10 cellular contexts compared by ENCODE assay signal in the genomic region with DNA sequence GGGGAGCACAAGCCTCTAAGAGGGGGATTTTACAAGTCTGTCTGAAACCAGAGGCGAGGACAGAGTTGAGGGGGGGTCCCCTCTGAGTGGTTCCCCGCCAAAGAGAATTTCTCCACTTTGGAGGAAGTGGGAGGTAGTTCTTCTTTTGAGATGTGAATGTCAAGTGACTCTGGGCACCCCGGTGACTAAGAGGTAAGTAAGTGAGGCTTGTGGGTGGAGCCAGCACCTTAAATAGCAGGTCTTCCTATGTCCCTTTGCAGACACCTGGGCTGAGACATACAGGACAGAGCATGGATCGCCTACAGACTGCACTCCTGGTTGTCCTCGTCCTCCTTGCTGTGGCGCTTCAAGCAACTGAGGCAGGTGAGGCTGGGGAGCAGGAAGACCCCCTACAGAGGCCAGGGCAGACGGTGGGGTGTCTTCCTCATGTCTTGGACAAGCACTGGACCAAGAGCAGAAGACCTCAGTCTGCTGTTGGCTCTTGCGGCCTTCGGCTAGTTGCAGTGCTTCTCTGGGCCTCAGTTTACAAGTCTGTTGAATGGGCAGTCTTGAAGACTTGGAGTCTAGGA. TPM values are rescaled to one million over a fixed set of nuclear protein-coding genes. Genes with fewer than 3 reads are reported as not detected.
A peak's percentile ranks its signal among the peaks of the same experiment; 100 is the strongest.
DNase-seq lines count a peak whose midpoint lies in the region; ATAC-seq and TF ChIP-seq lines count a peak whose summit lies in the region.
"Had no signal": no experiment of that assay in that cellular context is flagged by ENCODE, and none has a peak within 500 bp of the region (broad histone marks: within the 10 kb centered on the region; RNA-seq: fewer than 3 reads in every experiment).

A gene with protein sequence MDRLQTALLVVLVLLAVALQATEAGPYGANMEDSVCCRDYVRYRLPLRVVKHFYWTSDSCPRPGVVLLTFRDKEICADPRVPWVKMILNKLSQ (plus strand): TSS at position 257 of the 569 bp plus-strand sequence. CDS start 34 bp downstream, at position 291.

- peak; percentile 57 for DNase-seq in NOMO-1 treated with DMSO at 0.1 percent for 48 hours (lab: John Stamatoyannopoulos, UW; ENCODE audit: unreplicated experiment)
- DNase-seq in NOMO-1 treated with dmso at 0.1 percent for 144 hours (lab: John Stamatoyannopoulos, UW; ENCODE audit: unreplicated experiment): no peak
- peak; percentile 72 for DNase-seq in NB4 (ENCODE audit: low read depth)
- no peak for DNase-seq in naive B cell
- no peak for DNase-seq in effector memory CD8-positive, alpha-beta T cell
- no peak for DNase-seq in RKO (ENCODE audit: low spot score)
- no peak for DNase-seq in mucosa of gallbladder (ENCODE audit: low spot score)

- peaks cover 14 to 39% (median 21%) of the 10 kb centered on the region in 3 donors for H3K27me3 Mint-ChIP-seq in naive B cell
- H3K27me3 Mint-ChIP-seq in effector memory CD8-positive, alpha-beta T cell: peaks cover 6 to 14% of the 10 kb centered on the region in 2 donors

- ATAC-seq in GM21515 (IDR thresholded peaks at IDR 0.05; ENCODE audit: unreplicated experiment) (peak; percentile 51), naive B cell (ENCODE audit: low read depth in 2 of 2) (peak; percentile 57 to 63)
- no peak for ATAC-seq in effector memory CD8-positive, alpha-beta T cell (replicated peaks)

- no peak for TF ChIP-seq POLR2A in NB4 (IDR thresholded peaks at IDR 0.05; ENCODE audit: extremely low read depth, insufficient read length)

- H3K4me1 Mint-ChIP-seq in naive B cell: peaks cover 13 to 18% (median 17%) of the 10 kb centered on the region in 3 donors
- peaks cover 0 to 3% of the 10 kb centered on the region in 2 donors for H3K4me1 Mint-ChIP-seq in effector memory CD8-positive, alpha-beta T cell (ENCODE audit: low read depth in 2 of 2)

- H3K4me3 ChIP-seq in NB4 (ENCODE audit: low read depth, low read length): no peak within 1 kb of the TSS

- no peak for TF ChIP-seq CTCF in NB4 (IDR thresholded peaks at IDR 0.05; ENCODE audit: low read depth, low read length)

- H3K36me3 Mint-ChIP-seq in naive B cell: no peaks in the 10 kb centered on the region
- H3K36me3 Mint-ChIP-seq in effector memory CD8-positive, alpha-beta T cell (ENCODE audit: insufficient read depth): peaks cover 2% of the 10 kb centered on the region

- H3K27ac Mint-ChIP-seq in naive B cell: peak within 1 kb of the TSS in 1 of 6 donors; percentile 43
- H3K27ac Mint-ChIP-seq in effector memory CD8-positive, alpha-beta T cell: no peak within 1 kb of the TSS
- H3K27ac Mint-ChIP-seq: T-helper 2 cell treated with Interferon-gamma antibody and Interleukin-4, amounts not matched to agents 5 μg/mL and 100 μg/mL, for 36 hours had no signal

- H3K9me3 Mint-ChIP-seq in naive B cell: no peaks in the 10 kb centered on the region
- no peaks in the 10 kb centered on the region for H3K9me3 Mint-ChIP-seq in effector memory CD8-positive, alpha-beta T cell
- H3K9me3 Mint-ChIP-seq: T-helper 2 cell treated with Interferon-gamma antibody and Interleukin-4, amounts not matched to agents 5 μg/mL and 100 μg/mL, for 36 hours had no signal

- H3K4me3 Mint-ChIP-seq in naive B cell: peak within 1 kb of the TSS in 1 of 8 donors; percentile 61
- no peak within 1 kb of the TSS for H3K4me3 Mint-ChIP-seq in effector memory CD8-positive, alpha-beta T cell
- H3K4me3 Mint-ChIP-seq: T-helper 2 cell treated with Interferon-gamma antibody and Interleukin-4, amounts not matched to agents 5 μg/mL and 100 μg/mL, for 36 hours had no signal

RNA-seq across cellular contexts. Expression of the gene that starts here (rescaled TPM):
- not detected for polyA plus RNA-seq in naive B cell (ENCODE audit: low read depth in 6 of 6)
- 1.4 TPM for total RNA-seq in mucosa of gallbladder
- total RNA-seq: A172 had no signal

Comparison
In these comparisons a context has a peak if more than half of its experiments do, and no peak if none do; other contexts are left out.
1. DNase-seq: peak in NOMO-1 treated with DMSO at 0.1 percent for 48 hours (single experiment) and NB4 (single experiment); none in NOMO-1 treated with dmso at 0.1 percent for 144 hours (single experiment), naive B cell (single experiment), effector memory CD8-positive, alpha-beta T cell (0 of 3), RKO (single experiment) and mucosa of gallbladder (single experiment).
2. Peak in ATAC-seq in naive B cell; RNA of the gene not detected or under 1 TPM.